Comparison of ENCODE assay signal across 36 cellular contexts in the genomic region with DNA sequence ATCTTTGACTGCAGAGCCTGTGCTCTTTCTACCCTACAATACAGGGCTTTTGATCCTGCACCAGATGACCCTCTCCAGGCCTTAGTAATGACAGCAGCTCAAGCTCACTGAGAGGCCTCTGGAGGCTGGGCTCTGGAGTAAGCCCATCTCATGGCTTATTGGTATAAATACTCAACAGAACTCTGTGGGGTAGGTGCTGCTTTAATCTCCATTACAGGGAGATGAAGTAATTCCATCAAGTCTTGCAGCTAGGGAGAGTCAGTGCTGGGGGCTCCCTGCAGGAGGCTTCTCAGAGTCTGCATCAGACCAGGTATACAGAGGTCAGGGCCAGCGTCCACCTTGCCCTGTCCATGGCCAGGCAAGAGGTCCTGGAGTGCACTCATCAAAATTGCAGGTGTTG.
"Had no signal": no experiment of that assay in that cellular context is flagged by ENCODE, and none has a peak within 500 bp of the region (broad histone marks: within the 10 kb centered on the region; RNA-seq: fewer than 3 reads in every experiment).

No MANE protein-coding gene starts in this region.

- H3K9me3 ChIP-seq: adrenal gland, body of pancreas, breast epithelium had no signal

- H3K27me3 ChIP-seq: adrenal gland, body of pancreas, brain microvascular endothelial cell had no signal

- H3K4me3 Mint-ChIP-seq: activated B cell treated with CpG ODN at 0.5 μM for 24 hours; activated CD4-positive, alpha-beta memory T cell treated with anti-CD3 and anti-CD28 coated beads for 36 hours; activated CD4-positive, alpha-beta T cell treated with anti-CD3 and anti-CD28 coated beads, Interleukin-2, amount 10 ng/mL, durations not matched to agents 24 days and 14 days; activated CD8-positive, alpha-beta T cell treated with anti-CD3 and anti-CD28 coated beads for 36 hours; activated naive CD4-positive, alpha-beta T cell treated with anti-CD3 and anti-CD28 coated beads for 36 hours; activated naive CD8-positive, alpha-beta T cell treated with anti-CD3 and anti-CD28 coated beads for 36 hours; activated T-cell treated with anti-CD3 and anti-CD28 coated beads, Interleukin-2, amount 50 U/mL, for 4 hours; activated T-cell treated with anti-CD3 and anti-CD28 coated beads, Interleukin-2, amount 50 U/mL, for 72 hours; activated T-helper 1 cell treated with anti-CD3 and anti-CD28 coated beads, Interleukin-12 subunit alpha, Interleukin-12 subunit beta, Interleukin-2, Interleukin-4 antibody, amounts not matched to agents 30 ng/mL and 10 ng/mL and 1 ng/mL, durations not matched to agents 14 hours and 24 hours and 36 hours; activated T-helper 17 cell treated with anti-CD3 and anti-CD28 coated beads, Interleukin-2, amount 50 U/mL, for 72 hours; T-helper 1 cell treated with Interleukin-12 subunit alpha and Interleukin-12 subunit beta and Interleukin-4 antibody, amounts not matched to agents 30 μg/mL and 1 μg/mL, for 36 hours; T-helper 2 cell treated with Interferon-gamma antibody and Interleukin-4, amounts not matched to agents 5 μg/mL and 100 μg/mL, for 36 hours had no signal

- H3K36me3 ChIP-seq: adrenal gland, brain microvascular endothelial cell, breast epithelium had no signal

- DNase-seq: activated B cell treated with CpG ODN at 0.5 μM for 24 hours; activated CD4-positive, alpha-beta memory T cell treated with anti-CD3 and anti-CD28 coated beads for 36 hours; activated CD4-positive, alpha-beta T cell treated with anti-CD3 and anti-CD28 coated beads for 4 hours; activated CD4-positive, alpha-beta T cell treated with anti-CD3 and anti-CD28 coated beads, Interleukin-2, amount 10 ng/mL, durations not matched to agents 24 days and 14 days; activated CD4-positive, alpha-beta T cell treated with anti-CD3 and anti-CD28 coated beads, Interleukin-2, amount 50 U/mL, for 1 hour; activated CD4-positive, alpha-beta T cell treated with anti-CD3 and anti-CD28 coated beads, Interleukin-2, amount 50 U/mL, for 4 hours; activated CD4-positive, CD25-positive, alpha-beta regulatory T cell treated with anti-CD3 and anti-CD28 coated beads, Interleukin-2, amount 50 U/mL, for 72 hours; activated CD8-positive, alpha-beta memory T cell treated with anti-CD3 and anti-CD28 coated beads, Interleukin-2, amount 50 U/mL, for 4 hours; activated CD8-positive, alpha-beta T cell treated with anti-CD3 and anti-CD28 coated beads for 36 hours; activated effector memory CD4-positive, alpha-beta T cell treated with anti-CD3 and anti-CD28 coated beads, Interleukin-2, amount 50 U/mL, for 16 hours; activated gamma-delta T cell treated with Interleukin-2 at 50 U/mL for 16 hours; activated naive CD4-positive, alpha-beta T cell; activated naive CD4-positive, alpha-beta T cell treated with anti-CD3 and anti-CD28 coated beads for 36 hours; activated naive CD4-positive, alpha-beta T cell treated with anti-CD3 and anti-CD28 coated beads, Interleukin-2, amount 50 U/mL, for 16 hours; activated naive CD8-positive, alpha-beta T cell treated with anti-CD3 and anti-CD28 coated beads for 36 hours; activated T-cell treated with anti-CD3 and anti-CD28 coated beads for 4 hours; activated T-cell treated with anti-CD3 and anti-CD28 coated beads, Interleukin-2, amount 50 U/mL, for 1 hour; activated T-cell treated with anti-CD3 and anti-CD28 coated beads, Interleukin-2, amount 50 U/mL, for 4 hours; activated T-cell treated with anti-CD3 and anti-CD28 coated beads, Interleukin-2, amount 50 U/mL, for 72 hours; amniotic stem cell; aorta; body of pancreas; brain microvascular endothelial cell; central memory CD4-positive, alpha-beta T cell; SW 1271; T-helper 1 cell; T-helper 2 cell; T-helper 9 cell had no signal

- H3K4me3 ChIP-seq: adrenal gland, body of pancreas, breast epithelium had no signal

- H3K36me3 Mint-ChIP-seq: activated naive CD8-positive, alpha-beta T cell treated with anti-CD3 and anti-CD28 coated beads for 36 hours had no signal

- H3K4me1 ChIP-seq: adrenal gland, body of pancreas, breast epithelium had no signal

- H3K27ac Mint-ChIP-seq: activated B cell treated with CpG ODN at 0.5 μM for 24 hours; activated CD4-positive, alpha-beta memory T cell treated with anti-CD3 and anti-CD28 coated beads for 36 hours; activated CD4-positive, alpha-beta T cell treated with anti-CD3 and anti-CD28 coated beads, Interleukin-2, amount 10 ng/mL, durations not matched to agents 24 days and 14 days; activated CD8-positive, alpha-beta T cell treated with anti-CD3 and anti-CD28 coated beads for 36 hours; activated naive CD4-positive, alpha-beta T cell treated with anti-CD3 and anti-CD28 coated beads for 36 hours; activated naive CD4-positive, alpha-beta T cell treated with anti-CD3 and anti-CD28 coated beads, Interleukin-2, amount 50 U/mL, for 72 hours; activated naive CD8-positive, alpha-beta T cell treated with anti-CD3 and anti-CD28 coated beads for 36 hours; activated T-cell treated with anti-CD3 and anti-CD28 coated beads, Interleukin-2, amount 50 U/mL, for 72 hours; activated T-helper 1 cell treated with anti-CD3 and anti-CD28 coated beads, Interleukin-12 subunit alpha, Interleukin-12 subunit beta, Interleukin-2, Interleukin-4 antibody, amounts not matched to agents 30 ng/mL and 10 ng/mL and 1 ng/mL, durations not matched to agents 14 hours and 24 hours and 36 hours; activated T-helper 17 cell treated with anti-CD3 and anti-CD28 coated beads, Interleukin-2, amount 50 U/mL, for 72 hours; T-helper 1 cell treated with Interleukin-12 subunit alpha and Interleukin-12 subunit beta and Interleukin-4 antibody, amounts not matched to agents 30 μg/mL and 1 μg/mL, for 36 hours; T-helper 2 cell treated with Interferon-gamma antibody and Interleukin-4, amounts not matched to agents 5 μg/mL and 100 μg/mL, for 36 hours had no signal

- H3K9me3 Mint-ChIP-seq: activated naive CD4-positive, alpha-beta T cell treated with anti-CD3 and anti-CD28 coated beads for 36 hours had no signal

- H3K4me1 Mint-ChIP-seq: activated B cell treated with CpG ODN at 0.5 μM for 24 hours; activated CD4-positive, alpha-beta T cell treated with anti-CD3 and anti-CD28 coated beads, Interleukin-2, amount 10 ng/mL, durations not matched to agents 24 days and 14 days; activated naive CD8-positive, alpha-beta T cell treated with anti-CD3 and anti-CD28 coated beads for 36 hours; activated T-helper 17 cell treated with anti-CD3 and anti-CD28 coated beads, Interleukin-2, amount 50 U/mL, for 72 hours had no signal

- ATAC-seq: activated CD8-positive, alpha-beta T cell treated with anti-CD3 and anti-CD28 coated beads for 36 hours; activated naive CD4-positive, alpha-beta T cell treated with anti-CD3 and anti-CD28 coated beads, Interleukin-2, amount 50 U/mL, for 72 hours; activated T-cell treated with anti-CD3 and anti-CD28 coated beads, Interleukin-2, amount 50 U/mL, for 4 hours; activated T-cell treated with anti-CD3 and anti-CD28 coated beads, Interleukin-2, amount 50 U/mL, for 72 hours; activated T-helper 17 cell treated with anti-CD3 and anti-CD28 coated beads, Interleukin-2, amount 50 U/mL, for 72 hours; body of pancreas had no signal

- H3K27ac ChIP-seq: adrenal gland, body of pancreas, brain microvascular endothelial cell, breast epithelium, VCaP had no signal
